In genomic region chr17:3397801-3398200, GRCh38 we compare ENCODE assay signal across 12 cellular contexts. TPM values are rescaled to one million over a fixed set of nuclear protein-coding genes. Genes with fewer than 3 reads are reported as not detected.
DNase-seq lines count a peak whose midpoint lies in the region; ATAC-seq and TF ChIP-seq lines count a peak whose summit lies in the region.
"Not testable (repeated sequence)": the region's sequence is repeated elsewhere in the genome, so short reads cannot be mapped to it uniquely, and the experiment has no call there.
"Had no signal": no experiment of that assay in that cellular context is flagged by ENCODE, and none has a peak within 500 bp of the region (broad histone marks: within the 10 kb centered on the region; RNA-seq: fewer than 3 reads in every experiment).

No MANE protein-coding gene starts in this region.

- H3K9ac ChIP-seq in GM23248; Karpas-422 (ENCODE audit: low read length): not testable (repeated sequence)

- not testable (repeated sequence) for H3K4me1 Mint-ChIP-seq in WTC11; activated naive CD4-positive, alpha-beta T cell treated with anti-CD3 and anti-CD28 coated beads, Interleukin-2, amount 10 ng/mL, durations not matched to agents 7 days and 5 days; endothelial cell (ENCODE audit: unreplicated experiment); nephron progenitor cell

- in situ Hi-C loops in ACHN (cut with HindIII; ENCODE audit: low pct_ligation_motif_present, low pct_unique_long_range_greater_than_20kb, low sequenced_read_pairs); GM23248 (cut with MboI): not testable (repeated sequence)

- H3K4me1 ChIP-seq in GM23248 (ENCODE audit: insufficient read depth); Karpas-422 (ENCODE audit: low read length): not testable (repeated sequence)

- H3F3A ChIP-seq in GM23248 (ENCODE audit: insufficient read depth), result not testable (repeated sequence)

- not testable (repeated sequence) for H3K27ac ChIP-seq in GM23248; Karpas-422 (ENCODE audit: low read length)

- not testable (repeated sequence) for H3K4me3 Mint-ChIP-seq in WTC11; activated naive CD4-positive, alpha-beta T cell treated with anti-CD3 and anti-CD28 coated beads, Interleukin-2, amount 10 ng/mL, durations not matched to agents 7 days and 5 days; endothelial cell (ENCODE audit: unreplicated experiment); nephron progenitor cell

- H3K79me2 ChIP-seq in GM23248 (ENCODE audit: insufficient read depth); Karpas-422 (ENCODE audit: low read length): not testable (repeated sequence)

- H3K36me3 Mint-ChIP-seq in WTC11; activated naive CD4-positive, alpha-beta T cell treated with anti-CD3 and anti-CD28 coated beads, Interleukin-2, amount 10 ng/mL, durations not matched to agents 7 days and 5 days; endothelial cell (ENCODE audit: low read depth, unreplicated experiment); nephron progenitor cell (ENCODE audit: low read depth): not testable (repeated sequence)

- peak; percentile 77 for ATAC-seq in WTC11

- TF ChIP-seq CTCF in WTC11 (IDR thresholded peaks at IDR 0.05); endothelial cell (IDR thresholded peaks at IDR 0.05; ENCODE audit: unreplicated experiment); nephron progenitor cell (IDR thresholded peaks at IDR 0.05): not testable (repeated sequence)

- H4K20me1 ChIP-seq in GM23248 (ENCODE audit: insufficient read depth); Karpas-422 (ENCODE audit: insufficient read depth, low read depth, low read length): not testable (repeated sequence)

- CTCF ChIA-PET in WTC11 (lab: Charles Lee); activated naive CD4-positive, alpha-beta T cell treated with anti-CD3 and anti-CD28 coated beads, Interleukin-2, amount 10 ng/mL, durations not matched to agents 7 days and 5 days (lab: Charles Lee): not testable (repeated sequence)

- H3K4me3 ChIP-seq in GM23248; Karpas-422 (ENCODE audit: low read length): not testable (repeated sequence)

- H3K9me3 Mint-ChIP-seq in WTC11, result peaks cover 20% of the 10 kb centered on the region
- H3K9me3 Mint-ChIP-seq in activated naive CD4-positive, alpha-beta T cell treated with anti-CD3 and anti-CD28 coated beads, Interleukin-2, amount 10 ng/mL, durations not matched to agents 7 days and 5 days; endothelial cell (ENCODE audit: unreplicated experiment): not testable (repeated sequence)
- H3K9me3 Mint-ChIP-seq in nephron progenitor cell, result peaks cover 52% of the 10 kb centered on the region

- not testable (repeated sequence) for H3K27me3 ChIP-seq in GM23248 (replicated peaks; ENCODE audit: insufficient read depth); Karpas-422 (ENCODE audit: low read length)

- not testable (repeated sequence) for H3K9me3 ChIP-seq in GM23248 (ENCODE audit: low read depth); Karpas-422 (ENCODE audit: low read length)

- H3K27ac Mint-ChIP-seq in WTC11; activated naive CD4-positive, alpha-beta T cell treated with anti-CD3 and anti-CD28 coated beads, Interleukin-2, amount 10 ng/mL, durations not matched to agents 7 days and 5 days; endothelial cell (ENCODE audit: unreplicated experiment); nephron progenitor cell: not testable (repeated sequence)

- DNase-seq in ACHN (peak; percentile 13), GM23248 (peak; percentile 1), Karpas-422 (peak; percentile 42), WTC11 (ENCODE audit: low spot score) (peak; percentile 56), endothelial cell (ENCODE audit: low spot score) (peak; percentile 16), nephron progenitor cell (peak; percentile 42)
- peak; percentile 25 for DNase-seq in activated naive CD4-positive, alpha-beta T cell treated with anti-CD3 and anti-CD28 coated beads, Interleukin-2, amount 10 ng/mL, durations not matched to agents 7 days and 5 days

- not testable (repeated sequence) for H2AFZ ChIP-seq in GM23248; Karpas-422 (ENCODE audit: low read length)

- not testable (repeated sequence) for H3K9me2 ChIP-seq in GM23248 (ENCODE audit: insufficient read depth); Karpas-422 (replicated peaks; ENCODE audit: insufficient read depth, low read length)

- 13 to 15% methylated on average over 7 of the region's 7 CpGs for WGBS in GM23248 (ENCODE audit: low coverage in 1 of 2, low lambda C conversion rate in 2 of 2, missing lambda C conversion rate in 2 of 2), 2 experiments

- H3K36me3 ChIP-seq in GM23248 (ENCODE audit: low read depth); Karpas-422 (ENCODE audit: insufficient read depth, low read length): not testable (repeated sequence)

- H3K4me2 ChIP-seq in GM23248 (ENCODE audit: unreplicated experiment); Karpas-422 (ENCODE audit: low read depth, low read length, poor library complexity, severe bottlenecking): not testable (repeated sequence)

- POLR2A ChIA-PET in WTC11 (lab: Charles Lee), result not testable (repeated sequence)

- H3K27me3 Mint-ChIP-seq in WTC11 (ENCODE audit: low read depth), result peaks cover 11% of the 10 kb centered on the region
- not testable (repeated sequence) for H3K27me3 Mint-ChIP-seq in activated naive CD4-positive, alpha-beta T cell treated with anti-CD3 and anti-CD28 coated beads, Interleukin-2, amount 10 ng/mL, durations not matched to agents 7 days and 5 days; endothelial cell (ENCODE audit: unreplicated experiment); nephron progenitor cell (ENCODE audit: low read depth, poor library complexity)

TF ChIP-seq in WTC11, 78 proteins besides CTCF, POLR2A, EP300 and RAD21:
- TF ChIP-seq FOXP1 (CRISPR knock-in tag; IDR thresholded peaks at IDR 0.05; ENCODE audit: borderline replicate concordance), result 0 out of 2 replicates have a peak, but pooled peaks have one; percentile 26
- TF ChIP-seq FOXK1 (CRISPR knock-in tag; IDR thresholded peaks at IDR 0.05), result 0 out of 2 replicates have a peak, but pooled peaks have one; percentile 21

RNA-seq across cellular contexts. Expression of gene OR1E1, which starts 0.4 kb away (rescaled TPM):
- total RNA-seq in GM23248 (2014; rRNA removed; shearing (Covaris generic)), result not detected in 2 replicates
- not detected in 2 replicates for polyA plus RNA-seq in GM23248 (2016; fragmentation: Nextera tagmentation; extraction: Ambion mirVana)
- total RNA-seq in Karpas-422 (2014; rRNA removed; shearing (Covaris generic); ENCODE audit: low replicate concordance), result not detected in 2 replicates
- polyA plus RNA-seq in PFSK-1 (2012; ENCODE audit: insufficient read length, low read depth), result not detected
- total RNA-seq in WTC11 (2021) (not detected in 3 replicates), endothelial cell (ENCODE audit: unreplicated experiment) (not detected)
- total RNA-seq: CD8-positive, alpha-beta memory T cell; H7; IMR-90; Right ventricle myocardium superior had no signal
- polyA plus RNA-seq: CD8-positive, alpha-beta memory T cell; IMR-90 had no signal

RNA-seq across cellular contexts. Expression of gene OR3A2, which starts 11.7 kb away (rescaled TPM):
- not detected in 2 replicates for total RNA-seq in GM23248 (2014; rRNA removed; shearing (Covaris generic))
- polyA plus RNA-seq in GM23248 (2016; fragmentation: Nextera tagmentation; extraction: Ambion mirVana), result not detected in 2 replicates
- total RNA-seq in Karpas-422 (2014; rRNA removed; shearing (Covaris generic); ENCODE audit: low replicate concordance), result not detected in 2 replicates
- not detected for polyA plus RNA-seq in PFSK-1 (2012; ENCODE audit: insufficient read length, low read depth)
- total RNA-seq in WTC11 (2021), result not detected in 3 replicates
- total RNA-seq in endothelial cell (ENCODE audit: unreplicated experiment), result not detected
- total RNA-seq: H7, IMR-90 had no signal
- polyA plus RNA-seq: IMR-90 had no signal

RNA-seq across cellular contexts. Expression of gene OR3A3, which starts 13.4 kb away (rescaled TPM):
- not detected in 2 replicates for total RNA-seq in GM23248 (2014; rRNA removed; shearing (Covaris generic))
- not detected in 2 replicates for polyA plus RNA-seq in GM23248 (2016; fragmentation: Nextera tagmentation; extraction: Ambion mirVana)
- not detected in 2 replicates for total RNA-seq in Karpas-422 (2014; rRNA removed; shearing (Covaris generic); ENCODE audit: low replicate concordance)
- not detected for polyA plus RNA-seq in PFSK-1 (2012; ENCODE audit: insufficient read length, low read depth)
- total RNA-seq in WTC11 (2021) (not detected in 3 replicates), endothelial cell (ENCODE audit: unreplicated experiment) (not detected)
- total RNA-seq: CD8-positive, alpha-beta memory T cell; H7; IMR-90; Right ventricle myocardium superior had no signal
- polyA plus RNA-seq: CD8-positive, alpha-beta memory T cell; IMR-90 had no signal

RNA-seq across cellular contexts. Expression of gene OR1E2, which starts 35.8 kb away (rescaled TPM):
- total RNA-seq in GM23248 (2014; rRNA removed; shearing (Covaris generic)), result not detected in 2 replicates
- not detected in 2 replicates for polyA plus RNA-seq in GM23248 (2016; fragmentation: Nextera tagmentation; extraction: Ambion mirVana)
- total RNA-seq in Karpas-422 (2014; rRNA removed; shearing (Covaris generic); ENCODE audit: low replicate concordance), result not detected in 2 replicates
- polyA plus RNA-seq in PFSK-1 (2012; ENCODE audit: insufficient read length, low read depth), result not detected
- total RNA-seq in WTC11 (2021), result not detected in 3 replicates
- not detected for total RNA-seq in endothelial cell (ENCODE audit: unreplicated experiment)
- total RNA-seq: CD8-positive, alpha-beta memory T cell; H7; IMR-90; Right ventricle myocardium superior had no signal
- polyA plus RNA-seq: CD8-positive, alpha-beta memory T cell; IMR-90 had no signal

Comparison
In these comparisons a context has a peak if more than half of its experiments do, and no peak if none do; other contexts are left out.
1. DNase-seq: peak in every context shown above with its lines; median percentile 56 in WTC11; 42 in Karpas-422; 42 in nephron progenitor cell; 25 in activated naive CD4-positive, alpha-beta T cell treated with anti-CD3 and anti-CD28 coated beads, Interleukin-2, amount 10 ng/mL, durations not matched to agents 7 days and 5 days; 16 in endothelial cell; 13 in ACHN; 1 in GM23248.